ENCODE assay signal across 8 cellular contexts in genomic region chr14:61562321-61563161, GRCh38.
DNase-seq lines count a peak whose midpoint lies in the region; ATAC-seq, FAIRE-seq and TF ChIP-seq lines count a peak whose summit lies in the region.

No MANE protein-coding gene starts in this region.

- peak overlapping the region; percentile 31 for H3K4me3 Mint-ChIP-seq in Calu3 (ENCODE audit: low read depth, unreplicated experiment)

- SMC1A ChIA-PET in GM12878 (lab: Charles Lee; ENCODE audit: uncharacterized antibody, unreplicated experiment) = interaction anchor here (0.7 to 1.3 kb wide), 4 partner anchors 11 to 199 kb away, joined by 3 to 6 read pairs (median 4); no protein-coding TSS in a partner anchor

- peak overlapping the region; percentile 20 for H3K18ac ChIP-seq in mesendoderm (ENCODE audit: low read length)

- intact Hi-C loops in Calu3 (cut with micrococcal nuclease; ENCODE audit: unreplicated experiment) (loop anchor here (5.0 to 10.0 kb wide), 2 partner anchors 85 to 272 kb away; no protein-coding TSS in a partner anchor), GM12878 (cut with micrococcal nuclease; ENCODE audit: unreplicated experiment) (no loop called here), uterus (cut with DNase I; ENCODE audit: low total_unique reads) (no loop called here)

- in situ Hi-C loops in GM12878 (cut with MboI) = no loop called here

- peak overlapping the region; percentile 56 for H2AK5ac ChIP-seq in mesendoderm (ENCODE audit: low read length)

- no peaks in the 10 kb centered on the region for H3K27me3 Mint-ChIP-seq in Calu3 (ENCODE audit: unreplicated experiment)

- no peaks in the 10 kb centered on the region for H3K79me1 ChIP-seq in mesendoderm (ENCODE audit: low read length)

- H3K9me3 ChIP-seq in GM12878 (replicated peaks; ENCODE audit: control insufficient read depth, insufficient read depth, low read length) = no peaks in the 10 kb centered on the region; the same call in 2 of the 3 replicates
- no peaks in the 10 kb centered on the region for H3K9me3 ChIP-seq in uterus

- ATAC-seq in GM12878 (peak; percentile 23; the same call in 2 of the 3 replicates), HG03521 (IDR thresholded peaks at IDR 0.05; ENCODE audit: unreplicated experiment) (no peak), HG02852 (IDR thresholded peaks at IDR 0.05; ENCODE audit: unreplicated experiment) (no peak)

- H3K27ac ChIP-seq in GM12878 (ENCODE audit: control insufficient read depth, insufficient read depth) (no peak overlapping the region), mesendoderm (ENCODE audit: low read depth, low read length) (no peak overlapping the region), uterus (peak overlapping the region; percentile 44 to 69)

- H3K36me3 ChIP-seq in GM12878 (ENCODE audit: control insufficient read depth in 2 of 2, insufficient read depth in 2 of 2, low read length in 1 of 2) = no peaks in the 10 kb centered on the region
- no peaks in the 10 kb centered on the region for H3K36me3 ChIP-seq in mesendoderm (ENCODE audit: control insufficient read depth, insufficient read depth, low read length)
- H3K36me3 ChIP-seq in uterus = no peaks in the 10 kb centered on the region

- RAD21 ChIA-PET in GM12878 (lab: Charles Lee; ENCODE audit: unreplicated experiment) = interaction anchor here (1.1 kb wide), 1 partner anchor 167 kb away, joined by 3 read pairs; no protein-coding TSS in a partner anchor

- H3K4me3 ChIP-seq in GM12878 (no peak overlapping the region), mesendoderm (ENCODE audit: low read length) (no peak overlapping the region), uterus (no peak overlapping the region)

- BruUV-seq in Calu3 (replicated peaks; lab: Mats Ljungman, UMichigan) (no TSS peak), GM12878 (replicated peaks; lab: Mats Ljungman, UMichigan) (no TSS peak)

- peak overlapping the region; percentile 99 for H3K27ac Mint-ChIP-seq in Calu3 (ENCODE audit: unreplicated experiment)

- H3K56ac ChIP-seq in mesendoderm (ENCODE audit: low read length) = peak overlapping the region; percentile 12

- FAIRE-seq in GM12878 (lab: Jason Lieb, UNC) = no peak

- no peak overlapping the region for H4K8ac ChIP-seq in mesendoderm (ENCODE audit: low read depth, low read length)

- TF ChIP-seq POLR2A in GM12878 (IDR thresholded peaks at IDR 0.05; ENCODE audit: low read depth, low read length) = no peak
- TF ChIP-seq POLR2A in uterus (IDR thresholded peaks at IDR 0.05) = no peak

- CTCF ChIA-PET in Calu3 (lab: Charles Lee) = interaction anchor here (0.8 to 2.1 kb wide), 7 partner anchors 9 to 275 kb away, joined by 3 to 11 read pairs (median 5); no protein-coding TSS in a partner anchor
- CTCF ChIA-PET in GM12878 (lab: Yijun Ruan, JAX) = interaction anchor here (0.6 to 1.3 kb wide), 5 partner anchors 11 to 166 kb away, joined by 3 to 4 read pairs (median 3); no protein-coding TSS in a partner anchor

- no peak overlapping the region for H2BK15ac ChIP-seq in mesendoderm (replicated peaks; ENCODE audit: low read depth)

- no peak overlapping the region for H4K5ac ChIP-seq in mesendoderm (ENCODE audit: low read length)

- no peak overlapping the region for H2BK5ac ChIP-seq in mesendoderm (ENCODE audit: low read length)

- 89% methylated on average over 7 of the region's 7 CpGs for WGBS in GM12878 (ENCODE audit: insufficient coverage, insufficient replicate concordance, low lambda C conversion rate, missing lambda C conversion rate)
- WGBS in mesendoderm (ENCODE audit: extremely low coverage, insufficient coverage, low lambda C conversion rate) = no CpG with 5 or more reads among the region's 7 CpGs

- TF ChIP-seq EP300 in GM12878 (IDR thresholded peaks at IDR 0.05; ENCODE audit: borderline replicate concordance in 1 of 2, control insufficient read depth in 1 of 2, low read depth in 2 of 2, low read length in 2 of 2) = no peak

- POLR2A ChIA-PET in GM12878 (lab: Charles Lee) = interaction anchor here (0.5 to 0.9 kb wide), 2 partner anchors 9 to 10 kb away, joined by 4 read pairs; no protein-coding TSS in a partner anchor

- DNase-seq in Calu3 (peak; percentile 63), NCI-H226 (peak; percentile 97), GM12878 (ENCODE audit: low read depth, low spot score) (no peak), mesendoderm (no peak), uterus (no peak), midbrain (lab: John Stamatoyannopoulos, UW) (no peak)

- H3K9ac ChIP-seq in GM12878 (ENCODE audit: control insufficient read depth, insufficient read depth, low read length) = no peak overlapping the region
- H3K9ac ChIP-seq in mesendoderm (ENCODE audit: low read length) = no peak overlapping the region

- H3K4me1 ChIP-seq in GM12878 (ENCODE audit: control insufficient read depth, insufficient read depth, low read length) = peaks cover 8% of the 10 kb centered on the region
- peaks cover 3% of the 10 kb centered on the region for H3K4me1 ChIP-seq in mesendoderm (ENCODE audit: control insufficient read depth, low read depth, low read length)
- H3K4me1 ChIP-seq in uterus = no peaks in the 10 kb centered on the region

- no peaks in the 10 kb centered on the region for H3K9me3 Mint-ChIP-seq in Calu3 (ENCODE audit: low read depth, unreplicated experiment)

- H3K4ac ChIP-seq in mesendoderm (ENCODE audit: low read depth, low read length) = no peak overlapping the region

- H3K4me1 Mint-ChIP-seq in Calu3 (ENCODE audit: low read depth, unreplicated experiment) = peaks cover 73% of the 10 kb centered on the region

- peaks cover 42% of the 10 kb centered on the region for H3K36me3 Mint-ChIP-seq in Calu3 (ENCODE audit: insufficient read depth, unreplicated experiment)

- H4K20me1 ChIP-seq in GM12878 (ENCODE audit: control insufficient read depth, insufficient read depth) = no peaks in the 10 kb centered on the region

- H3K4me2 ChIP-seq in GM12878 (ENCODE audit: control insufficient read depth, insufficient read depth) = no peak overlapping the region
- no peak overlapping the region for H3K4me2 ChIP-seq in mesendoderm (ENCODE audit: low read length)

- H3K27me3 ChIP-seq in GM12878 (replicated peaks in 1 of 2; ENCODE audit: control insufficient read depth in 2 of 2, insufficient read depth in 2 of 2, low read length in 1 of 2) (no peaks in the 10 kb centered on the region), mesendoderm (ENCODE audit: insufficient read depth, low read length, poor library complexity) (no peaks in the 10 kb centered on the region), uterus (no peaks in the 10 kb centered on the region)

- no peak overlapping the region for H2BK120ac ChIP-seq in mesendoderm (ENCODE audit: low read depth, low read length)

- no peaks in the 10 kb centered on the region for H3K79me2 ChIP-seq in GM12878 (ENCODE audit: control insufficient read depth, insufficient read depth, low read length)
- H3K79me2 ChIP-seq in mesendoderm (ENCODE audit: control insufficient read depth, insufficient read depth, low read length) = no peaks in the 10 kb centered on the region

- no peak for TF ChIP-seq RAD21 in GM12878 (IDR thresholded peaks at IDR 0.05; ENCODE audit: insufficient read depth, low read depth, low read length)

- H3K23ac ChIP-seq in mesendoderm (ENCODE audit: low read length) = no peak overlapping the region

- no peak for TF ChIP-seq CTCF in Calu3 (IDR thresholded peaks at IDR 0.05; ENCODE audit: unreplicated experiment)
- TF ChIP-seq CTCF in GM12878 (IDR thresholded peaks at IDR 0.05 in 2 of 3, conservative IDR thresholded peaks at IDR 0.05 in 1 of 3; ENCODE audit: control insufficient read depth in 2 of 3, extremely low read depth in 1 of 3, insufficient read depth in 1 of 3, low read depth in 3 of 3, low read length in 3 of 3) = no peak
- TF ChIP-seq CTCF in uterus (IDR thresholded peaks at IDR 0.05) = no peak

- H2AFZ ChIP-seq in GM12878 (ENCODE audit: control insufficient read depth, low read depth, low read length) = no peak overlapping the region

TF ChIP-seq in GM12878, 131 proteins besides CTCF, POLR2A, EP300 and RAD21:
- TF ChIP-seq BCLAF1 (IDR thresholded peaks at IDR 0.05) = no peak
- peak; percentile 63 for TF ChIP-seq BCL3 (IDR thresholded peaks at IDR 0.05; ENCODE audit: borderline replicate concordance, insufficient read depth, low read depth, low read length, poor library complexity, severe bottlenecking)
- TF ChIP-seq BACH1 (IDR thresholded peaks at IDR 0.05; ENCODE audit: borderline replicate concordance) = 0 out of 2 replicates have a peak, but pooled peaks have one; percentile 23

Comparison
In these comparisons a context has a peak if more than half of its experiments do, and no peak if none do; other contexts are left out.
1. DNase-seq: peak in Calu3 (single experiment) and NCI-H226 (single experiment); none in GM12878 (single experiment), mesendoderm (single experiment), uterus (0 of 2) and midbrain (single experiment).
2. H3K27ac ChIP-seq: peak in uterus (2 of 2); none in GM12878 (single experiment) and mesendoderm (single experiment).